ENCODE assay signal across 9 cellular contexts in the genomic region with DNA sequence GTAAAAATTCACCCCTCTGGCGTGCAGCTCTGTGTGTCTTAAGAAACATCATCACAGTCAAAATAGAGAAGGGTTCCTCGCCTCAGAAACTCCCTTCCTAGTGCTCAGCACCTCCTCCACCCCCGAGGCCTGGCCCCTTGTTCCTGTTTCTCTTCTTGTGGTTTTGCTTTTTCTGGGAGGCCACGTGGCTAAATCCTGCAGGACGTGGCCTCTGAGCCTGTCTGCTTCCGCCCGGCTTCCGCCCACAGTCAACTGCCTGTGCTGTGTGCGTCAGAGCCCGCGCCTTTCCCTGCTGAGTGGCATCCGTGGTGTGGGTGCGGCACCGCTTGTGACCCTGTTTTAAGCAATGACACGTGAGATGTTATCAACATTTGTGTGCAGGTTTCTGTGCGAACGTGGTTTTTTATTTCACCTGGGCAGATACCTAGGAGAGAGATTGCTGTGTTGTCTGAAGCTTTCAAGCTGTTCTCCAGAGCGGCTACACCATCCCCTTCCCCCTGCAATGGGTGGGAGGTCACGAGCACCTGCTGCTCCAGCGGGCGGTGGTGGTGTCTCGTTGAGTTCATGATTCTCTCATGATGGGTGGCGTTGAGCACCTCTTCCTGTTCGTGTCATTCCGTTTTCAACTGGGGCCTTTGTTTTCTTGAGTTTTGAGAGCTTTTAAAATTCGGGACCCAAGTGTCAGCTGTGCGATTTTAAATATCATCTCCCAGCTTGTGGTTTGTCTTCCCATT. TPM values are rescaled to one million over a fixed set of nuclear protein-coding genes. Genes with fewer than 3 reads are reported as not detected.
DNase-seq lines count a peak whose midpoint lies in the region; ATAC-seq and TF ChIP-seq lines count a peak whose summit lies in the region.
"Had no signal": no experiment of that assay in that cellular context is flagged by ENCODE, and none has a peak within 500 bp of the region (broad histone marks: within the 10 kb centered on the region; RNA-seq: fewer than 3 reads in every experiment).

No MANE protein-coding gene starts in this region.

- H3K36me3 ChIP-seq in suprapubic skin: peaks cover 82% of the 10 kb centered on the region

- peak overlapping the region; percentile 9 for H3K4me3 ChIP-seq in suprapubic skin

- peaks cover 14% of the 10 kb centered on the region for H3K4me1 ChIP-seq in suprapubic skin

- POLR2A ChIA-PET in HEK293T (lab: Yijun Ruan, JAX): no interaction called here

- TF ChIP-seq POLR2A in suprapubic skin (IDR thresholded peaks at IDR 0.05): no peak

- peak; percentile 80 to 86 for DNase-seq in activated CD4-positive, alpha-beta T cell treated with anti-CD3 and anti-CD28 coated beads for 4 hours
- DNase-seq in nucleus accumbens (lab: John Stamatoyannopoulos, UW) (peak in 47 of 56 donors; percentile 13 to 83 (median 56)), suprapubic skin (ENCODE audit: low spot score in 2 of 2) (peak in 1 of 2 donors; percentile 80), RPMI8226 (no peak), HEK293T (ENCODE audit: extremely low spot score) (no peak)

- no peak for TF ChIP-seq CTCF in suprapubic skin (IDR thresholded peaks at IDR 0.05)

- H3K9me3 ChIP-seq in suprapubic skin: no peaks in the 10 kb centered on the region

- ATAC-seq in GM19372 (IDR thresholded peaks at IDR 0.05; ENCODE audit: low read depth, unreplicated experiment) (peak; percentile 63), HG03469 (IDR thresholded peaks at IDR 0.05; ENCODE audit: unreplicated experiment) (peak; percentile 74)

- WGBS in suprapubic skin: 59% methylated on average over 27 of the region's 27 CpGs

- no peaks in the 10 kb centered on the region for H3K27me3 ChIP-seq in suprapubic skin

- CTCF ChIA-PET in HEK293T (lab: Yijun Ruan, JAX): no interaction called here

- peak overlapping the region; percentile 60 for H3K27ac ChIP-seq in cingulate gyrus (ENCODE audit: low read depth, low read length)
- H3K27ac ChIP-seq in suprapubic skin: no peak overlapping the region
- H3K27ac ChIP-seq: VCaP had no signal

- TF ChIP-seq EP300 in suprapubic skin (IDR thresholded peaks at IDR 0.05): no peak

TF ChIP-seq in HEK293T, 16 proteins besides CTCF, POLR2A, EP300 and RAD21:
- TF ChIP-seq SUZ12 (IDR thresholded peaks at IDR 0.05): no peak
- TF ChIP-seq ZNF384 (IDR thresholded peaks at IDR 0.05): no peak
- TF ChIP-seq SP1 (IDR thresholded peaks at IDR 0.05): no peak
- TF ChIP-seq FOXA1 (IDR thresholded peaks at IDR 0.05): no peak
- TF ChIP-seq LEF1 (IDR thresholded peaks at IDR 0.05; ENCODE audit: borderline replicate concordance): no peak
- no peak for TF ChIP-seq HDGF (IDR thresholded peaks at IDR 0.05; ENCODE audit: borderline replicate concordance)
TF ChIP-seq in HEK293T: peak in this region for 0.

RNA-seq across cellular contexts. Expression of a gene that starts 21.7 kb away (rescaled TPM):
- total RNA-seq in suprapubic skin: 10 to 100 TPM; 26.1 to 55.1 (median 32.5) TPM

RNA-seq across cellular contexts. Expression of a gene that starts 56.2 kb away (rescaled TPM):
- total RNA-seq in suprapubic skin: under 1 TPM in 2 of 4 donors, not detected in 2; 0.16 to 0.48 TPM

Comparison
In these comparisons a context has a peak if more than half of its experiments do, and no peak if none do; other contexts are left out.
1. DNase-seq: peak in activated CD4-positive, alpha-beta T cell treated with anti-CD3 and anti-CD28 coated beads for 4 hours (2 of 2) and nucleus accumbens (47 of 56); none in RPMI8226 (single experiment) and HEK293T (single experiment).